ENCODE assay signal across 9 cellular contexts in the genomic region with DNA sequence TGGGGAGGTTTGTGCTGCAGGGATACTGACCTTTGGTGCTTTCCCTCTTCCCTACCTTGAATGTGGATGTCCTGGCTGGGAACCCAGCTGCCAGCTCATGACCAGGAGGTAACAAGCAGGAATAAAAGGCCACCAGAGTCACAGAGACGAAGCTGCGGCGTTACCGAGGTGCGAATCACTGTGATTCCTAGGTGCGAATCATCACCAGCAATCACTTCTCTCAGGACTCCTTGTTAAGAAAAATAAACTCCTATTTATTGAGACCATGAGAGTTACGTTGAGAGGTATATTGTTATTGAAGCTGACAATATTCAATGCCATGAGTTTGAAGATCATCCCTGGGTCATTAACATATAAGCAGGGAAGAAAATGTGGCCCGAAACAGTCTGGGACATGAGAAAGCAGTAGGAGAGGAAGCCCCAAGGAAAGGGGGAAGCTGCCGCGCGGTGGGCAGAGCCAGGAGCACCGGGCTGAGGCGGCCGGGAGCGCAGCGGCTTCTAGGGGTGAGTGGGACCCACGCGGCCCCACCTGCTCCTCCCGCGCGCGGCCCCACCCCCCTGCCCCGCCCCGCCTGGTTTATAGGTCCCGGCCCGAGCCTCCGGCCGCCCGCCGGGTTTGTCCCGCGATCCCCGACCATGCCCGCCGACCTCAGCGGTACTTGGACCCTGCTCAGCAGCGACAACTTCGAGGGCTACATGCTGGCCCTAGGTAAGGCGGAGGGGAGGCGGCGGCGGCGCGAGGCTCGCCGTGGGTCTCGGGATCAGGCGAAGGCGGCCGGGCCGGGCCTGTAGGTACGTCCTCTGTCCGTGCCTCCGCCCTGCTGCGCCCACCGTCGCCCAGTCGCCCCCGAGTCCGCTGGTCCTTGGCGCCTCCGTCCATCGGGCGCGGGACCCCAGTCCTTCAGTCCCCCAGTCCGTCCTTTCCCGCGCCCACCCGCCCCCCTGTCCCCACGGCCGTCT. TPM values are rescaled to one million over a fixed set of nuclear protein-coding genes. Genes with fewer than 3 reads are reported as not detected.
DNase-seq lines count a peak whose midpoint lies in the region; ATAC-seq, FAIRE-seq and TF ChIP-seq lines count a peak whose summit lies in the region.
"Had no signal": no experiment of that assay in that cellular context is flagged by ENCODE, and none has a peak within 500 bp of the region (broad histone marks: within the 10 kb centered on the region; RNA-seq: fewer than 3 reads in every experiment).

A gene (plus strand): TSS at position 605 of the 959 bp plus-strand sequence. CDS start 31 bp downstream, at position 636.

- H3K36me3 ChIP-seq in neutrophil: no peaks in the 10 kb centered on the region

- peak; percentile 6 for DNase-seq in stimulated activated naive CD4-positive, alpha-beta T cell treated with Interleukin-2 at 50 U/mL for 16 hours (lab: John Stamatoyannopoulos, UW)
- no peak for DNase-seq in stimulated activated naive CD4-positive, alpha-beta T cell (lab: John Stamatoyannopoulos, UW)
- DNase-seq in activated CD8-positive, alpha-beta memory T cell treated with anti-CD3 and anti-CD28 coated beads, Interleukin-2, amount 50 U/mL, for 4 hours: peak; percentile 15
- DNase-seq in frontal cortex (ENCODE audit: low spot score in 2 of 2) (peak; percentile 40 to 50), COLO829 (ENCODE audit: low spot score) (no peak)

- peak within 1 kb of the TSS; percentile 76 to 77 for H3K4me3 ChIP-seq in neutrophil (ENCODE audit: low read depth in 1 of 2, low read length in 1 of 2)

- FAIRE-seq in frontal cortex (lab: Jason Lieb, UNC): no peak

- H3K27me3 ChIP-seq in neutrophil: peaks cover 60% of the 10 kb centered on the region

- peaks cover 38 to 47% of the 10 kb centered on the region in 2 experiments for H3K4me1 ChIP-seq in neutrophil (ENCODE audit: control insufficient read depth in 1 of 2, insufficient read depth in 1 of 2, low read depth in 1 of 2, low read length in 1 of 2)

- H3K27ac ChIP-seq in neutrophil: peak within 1 kb of the TSS; percentile 83

- no peak for ATAC-seq in GM21515 (IDR thresholded peaks at IDR 0.05; ENCODE audit: unreplicated experiment)
- ATAC-seq in HG03175 (IDR thresholded peaks at IDR 0.05; ENCODE audit: unreplicated experiment): no peak

- no peaks in the 10 kb centered on the region for H3K9me3 ChIP-seq in neutrophil

- TF ChIP-seq CTCF in neutrophil (IDR thresholded peaks at IDR 0.05): peak; percentile 2

RNA-seq across cellular contexts. Expression of the gene that starts here (rescaled TPM):
- not detected for total RNA-seq in frontal cortex
- total RNA-seq: temporal lobe had no signal

Comparison
In these comparisons a context has a peak if more than half of its experiments do, and no peak if none do; other contexts are left out.
1. DNase-seq: peak in stimulated activated naive CD4-positive, alpha-beta T cell treated with Interleukin-2 at 50 U/mL for 16 hours (single experiment) and activated CD8-positive, alpha-beta memory T cell treated with anti-CD3 and anti-CD28 coated beads, Interleukin-2, amount 50 U/mL, for 4 hours (single experiment); none in stimulated activated naive CD4-positive, alpha-beta T cell (0 of 6) and COLO829 (single experiment).
2. Peak in DNase-seq in frontal cortex; RNA of the gene not detected or under 1 TPM.